In genomic region chr2:19861771-19862170, GRCh38 we compare ENCODE assay signal across 21 cellular contexts. TPM values are rescaled to one million over a fixed set of nuclear protein-coding genes. Genes with fewer than 3 reads are reported as not detected.
DNase-seq lines count a peak whose midpoint lies in the region; ATAC-seq and TF ChIP-seq lines count a peak whose summit lies in the region.
"Had no signal": no experiment of that assay in that cellular context is flagged by ENCODE, and none has a peak within 500 bp of the region (broad histone marks: within the 10 kb centered on the region; RNA-seq: fewer than 3 reads in every experiment).

No MANE protein-coding gene starts in this region.

- no peaks in the 10 kb centered on the region for H3K9me3 ChIP-seq in esophagus muscularis mucosa
- H3K9me3 ChIP-seq: heart right ventricle, right atrium auricular region had no signal

- H3K4me1 ChIP-seq in esophagus muscularis mucosa = peaks cover 2 to 37% (median 27%) of the 10 kb centered on the region in 4 donors

- TF ChIP-seq CTCF in esophagus muscularis mucosa (IDR thresholded peaks at IDR 0.05) = no peak
- TF ChIP-seq CTCF in osteocyte (IDR thresholded peaks at IDR 0.05) = no peak

- peaks cover 15% of the 10 kb centered on the region for H3K4me1 Mint-ChIP-seq in osteocyte (ENCODE audit: unreplicated experiment)

- no peaks in the 10 kb centered on the region for H3K27me3 Mint-ChIP-seq in osteocyte (ENCODE audit: unreplicated experiment)

- DNase-seq in AG20443 (ENCODE audit: low spot score) = peak; percentile 33
- DNase-seq in RKO (ENCODE audit: low spot score) = peak; percentile 28
- no peak for DNase-seq in esophagus muscularis mucosa (ENCODE audit: extremely low spot score)
- no peak for DNase-seq in osteocyte (ENCODE audit: extremely low spot score, unreplicated experiment)
- DNase-seq in mucosa of gallbladder (ENCODE audit: low spot score) = no peak
- DNase-seq: activated CD4-positive, CD25-positive, alpha-beta regulatory T cell treated with anti-CD3 and anti-CD28 coated beads, Interleukin-2, amount 50 U/mL, for 72 hours; activated gamma-delta T cell; cortex of kidney; heart right ventricle; islet precursor cell; midbrain; MM.1S; NCI-H1930; NCI-H446 treated with DMSO at 0.1 percent for 48 hours; stimulated activated naive CD8-positive, alpha-beta T cell treated with anti-CD3 and anti-CD28 coated beads, Interleukin-15, amount 100 ng/mL, for 72 hours had no signal

- no peak overlapping the region for H3K4me3 Mint-ChIP-seq in osteocyte (ENCODE audit: unreplicated experiment)
- H3K4me3 Mint-ChIP-seq: stimulated activated naive CD8-positive, alpha-beta T cell treated with anti-CD3 and anti-CD28 coated beads, Interleukin-15, amount 100 ng/mL, for 72 hours; T-helper 2 cell treated with Interferon-gamma antibody and Interleukin-4, amounts not matched to agents 5 μg/mL and 100 μg/mL, for 36 hours had no signal

- no peaks in the 10 kb centered on the region for H3K36me3 Mint-ChIP-seq in osteocyte (ENCODE audit: unreplicated experiment)

- TF ChIP-seq POLR2A in esophagus muscularis mucosa (IDR thresholded peaks at IDR 0.05; ENCODE audit: low read depth) = no peak

- H3K27ac Mint-ChIP-seq in osteocyte (ENCODE audit: unreplicated experiment) = peak overlapping the region; percentile 18
- H3K27ac Mint-ChIP-seq: T-helper 2 cell treated with Interferon-gamma antibody and Interleukin-4, amounts not matched to agents 5 μg/mL and 100 μg/mL, for 36 hours had no signal

- ATAC-seq in HG03378 (IDR thresholded peaks at IDR 0.05; ENCODE audit: unreplicated experiment) = no peak
- ATAC-seq in HG03571 (IDR thresholded peaks at IDR 0.05; ENCODE audit: unreplicated experiment) = no peak
- no peak for ATAC-seq in activated CD4-positive, CD25-positive, alpha-beta regulatory T cell treated with anti-CD3 and anti-CD28 coated beads, Interleukin-2, amount 50 U/mL, for 24 hours
- ATAC-seq: HCT116; heart right ventricle; stimulated activated naive CD8-positive, alpha-beta T cell treated with anti-CD3 and anti-CD28 coated beads, Interleukin-15, amount 100 ng/mL, for 72 hours had no signal

- no peak for TF ChIP-seq EP300 in esophagus muscularis mucosa (IDR thresholded peaks at IDR 0.05)

- H3K9me3 Mint-ChIP-seq in osteocyte (ENCODE audit: unreplicated experiment) = no peaks in the 10 kb centered on the region
- H3K9me3 Mint-ChIP-seq: stimulated activated naive CD8-positive, alpha-beta T cell treated with anti-CD3 and anti-CD28 coated beads, Interleukin-15, amount 100 ng/mL, for 72 hours; T-helper 2 cell treated with Interferon-gamma antibody and Interleukin-4, amounts not matched to agents 5 μg/mL and 100 μg/mL, for 36 hours had no signal

- 67% methylated on average over 1 of the region's 1 CpG for WGBS in esophagus muscularis mucosa

- peak overlapping the region in 3 of 4 donors; percentile 19 to 44 (median 32) for H3K27ac ChIP-seq in esophagus muscularis mucosa (replicated peaks in 1 of 4)
- H3K27ac ChIP-seq: heart right ventricle, right atrium auricular region had no signal

- H3K27me3 ChIP-seq in esophagus muscularis mucosa = no peaks in the 10 kb centered on the region
- H3K27me3 ChIP-seq: heart right ventricle, right atrium auricular region had no signal

- intact Hi-C loops in esophagus muscularis mucosa (cut with DNase I) = loop anchor here (5.0 kb wide), 3 partner anchors 509 to 1474 kb away; no protein-coding TSS in a partner anchor

- no peaks in the 10 kb centered on the region for H3K36me3 ChIP-seq in esophagus muscularis mucosa
- H3K36me3 ChIP-seq: heart right ventricle, right atrium auricular region had no signal

- no peak overlapping the region for H3K4me3 ChIP-seq in esophagus muscularis mucosa
- H3K4me3 ChIP-seq: heart right ventricle, right atrium auricular region had no signal

RNA-seq across cellular contexts. Expression of gene TTC32, which starts 40.0 kb away (rescaled TPM):
- total RNA-seq in esophagus muscularis mucosa (10 to 100 TPM in 2 of 4 donors, 1 to 10 TPM in 2; 8.1 to 12.5 (median 10.2) TPM), osteocyte (13.1 and 16.1 TPM in 2 replicates), mucosa of gallbladder (6.8 TPM)

Comparison
In these comparisons a context has a peak if more than half of its experiments do, and no peak if none do; other contexts are left out.
1. DNase-seq: peak in AG20443 (single experiment) and RKO (single experiment); none in esophagus muscularis mucosa (single experiment), osteocyte (single experiment) and mucosa of gallbladder (single experiment).